Comparison of ENCODE assay signal across 8 cellular contexts in genomic region chr2:225400060-225400511, GRCh38. TPM values are rescaled to one million over a fixed set of nuclear protein-coding genes. Genes with fewer than 3 reads are reported as not detected.
DNase-seq lines count a peak whose midpoint lies in the region; ATAC-seq and TF ChIP-seq lines count a peak whose summit lies in the region.

No MANE protein-coding gene starts in this region.

- no peak for TF ChIP-seq EP300 in Ishikawa (IDR thresholded peaks at IDR 0.05; ENCODE audit: borderline replicate concordance)
- TF ChIP-seq EP300 in gastroesophageal sphincter (IDR thresholded peaks at IDR 0.05): no peak

- intact Hi-C loops in ascending aorta (cut with DNase I): no loop called here

- H3K4me1 ChIP-seq in ascending aorta (no peaks in the 10 kb centered on the region), gastroesophageal sphincter (no peaks in the 10 kb centered on the region)

- ATAC-seq in gastroesophageal sphincter: no peak

- peak; percentile 77 for DNase-seq in Ammon's horn (ENCODE audit: low spot score)
- DNase-seq in RKO (ENCODE audit: low spot score): peak; percentile 37
- DNase-seq in fibroblast of gingiva (ENCODE audit: low read depth): peak; percentile 46
- DNase-seq in retinal pigment epithelial cell (ENCODE audit: low read depth): peak; percentile 43
- DNase-seq in ascending aorta (ENCODE audit: low spot score in 2 of 2): no peak
- DNase-seq in activated gamma-delta T cell (lab: John Stamatoyannopoulos, UW): no peak

- 0 out of 2 replicates have a peak, but pooled peaks have one; percentile 13 for TF ChIP-seq RAD21 in Ishikawa (IDR thresholded peaks at IDR 0.05; ENCODE audit: low read depth)

- TF ChIP-seq CTCF in retinal pigment epithelial cell (conservative IDR thresholded peaks at IDR 0.05; ENCODE audit: low read depth, low read length): no peak
- TF ChIP-seq CTCF in ascending aorta (IDR thresholded peaks at IDR 0.05): no peak
- no peak for TF ChIP-seq CTCF in gastroesophageal sphincter (IDR thresholded peaks at IDR 0.05)

- H3K9me3 ChIP-seq in ascending aorta (no peaks in the 10 kb centered on the region), gastroesophageal sphincter (no peaks in the 10 kb centered on the region)

- no peak overlapping the region for H3K27ac ChIP-seq in ascending aorta
- no peak overlapping the region for H3K27ac ChIP-seq in gastroesophageal sphincter

- H3K4me3 ChIP-seq in retinal pigment epithelial cell (ENCODE audit: low read length) (no peak overlapping the region), ascending aorta (no peak overlapping the region), gastroesophageal sphincter (no peak overlapping the region)

- 10 to 16% methylated on average over 6 to 8 of the region's 8 CpGs for WGBS in gastroesophageal sphincter (ENCODE audit: low coverage in 1 of 2), 2 donors

- H3K36me3 ChIP-seq in ascending aorta (no peaks in the 10 kb centered on the region), gastroesophageal sphincter (no peaks in the 10 kb centered on the region)

- H3K27me3 ChIP-seq in ascending aorta: no peaks in the 10 kb centered on the region
- H3K27me3 ChIP-seq in gastroesophageal sphincter: peaks cover 10% of the 10 kb centered on the region

- no peak for TF ChIP-seq POLR2A in gastroesophageal sphincter (IDR thresholded peaks at IDR 0.05)

TF ChIP-seq in Ishikawa, 13 proteins besides CTCF, POLR2A, EP300 and RAD21:
- no peak for TF ChIP-seq USF1 (IDR thresholded peaks at IDR 0.05)
- TF ChIP-seq REST (IDR thresholded peaks at IDR 0.05; ENCODE audit: low read depth): peak; percentile 91

RNA-seq across cellular contexts. Expression of gene NYAP2, which starts 0.6 kb away (rescaled TPM):
- not detected for total RNA-seq in ascending aorta
- under 1 TPM in 2 of 4 donors, not detected in 2; 0.13 to 0.47 TPM for total RNA-seq in gastroesophageal sphincter

Comparison
In these comparisons a context has a peak if more than half of its experiments do, and no peak if none do; other contexts are left out.
1. DNase-seq: peak in Ammon's horn (single experiment), RKO (single experiment), fibroblast of gingiva (single experiment) and retinal pigment epithelial cell (single experiment); none in ascending aorta (0 of 2) and activated gamma-delta T cell (single experiment).